Comparison of ENCODE assay signal across 8 cellular contexts in the genomic region with DNA sequence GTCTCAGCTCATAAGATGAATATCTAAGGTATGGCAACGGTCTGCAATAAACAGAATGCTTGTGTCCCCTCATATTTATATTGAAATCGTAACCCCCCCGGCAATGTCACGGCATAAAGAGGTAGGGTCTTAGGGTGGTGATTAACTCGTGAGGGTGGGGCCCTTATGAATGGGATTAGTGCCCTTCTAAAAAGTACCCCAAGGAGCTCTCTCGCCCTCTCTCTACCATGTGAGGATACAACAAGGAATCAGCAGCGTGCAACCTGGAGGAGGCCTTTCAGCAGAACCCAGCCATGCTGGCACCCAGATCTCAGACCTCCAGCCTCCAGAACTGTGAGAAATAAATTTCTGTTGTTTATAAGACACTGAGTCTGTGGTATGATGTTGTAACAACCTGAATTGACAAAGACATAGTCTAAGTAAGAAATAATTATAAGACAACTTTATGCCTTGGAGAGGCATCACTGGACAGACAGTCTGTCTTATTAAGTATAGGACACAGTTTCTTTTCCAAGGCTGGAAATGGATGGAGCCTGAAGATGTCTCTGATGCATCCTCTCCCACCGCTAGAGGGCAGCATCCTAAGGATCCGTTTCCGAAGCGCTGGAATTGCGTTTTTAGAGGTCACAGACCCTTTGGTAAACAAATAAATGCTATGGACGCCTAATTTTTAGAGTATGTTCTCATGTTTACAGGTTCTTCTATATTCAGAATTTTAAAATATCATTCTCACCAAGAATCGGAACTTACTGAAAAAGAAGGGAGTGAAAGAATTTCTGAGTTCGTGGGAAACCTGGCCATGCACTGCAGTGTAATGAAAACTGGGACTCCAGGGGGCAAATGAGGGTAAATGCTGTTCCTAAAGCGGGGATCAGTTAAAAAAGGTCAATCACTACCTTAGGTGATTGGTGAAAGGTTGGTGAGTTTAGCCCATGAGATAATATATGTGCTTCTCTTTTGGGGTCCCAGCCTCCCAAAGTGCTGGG. TPM values are rescaled to one million over a fixed set of nuclear protein-coding genes. Genes with fewer than 3 reads are reported as not detected.
A peak's percentile ranks its signal among the peaks of the same experiment; 100 is the strongest.
DNase-seq lines count a peak whose midpoint lies in the region; ATAC-seq and TF ChIP-seq lines count a peak whose summit lies in the region.

No MANE protein-coding gene starts in this region.

- H3K27me3 ChIP-seq in brain microvascular endothelial cell (replicated peaks), result no peaks in the 10 kb centered on the region

- no peaks in the 10 kb centered on the region for H3K36me3 ChIP-seq in brain microvascular endothelial cell (replicated peaks)

- H3K4me3 ChIP-seq in brain microvascular endothelial cell (ENCODE audit: low read depth, low read length), result no peak overlapping the region

- in situ Hi-C loops in brain microvascular endothelial cell (cut with HindIII; ENCODE audit: low pct_ligation_motif_present, low sequenced_read_pairs), result no loop called here

- H3K27ac ChIP-seq in C4-2B, result no peak overlapping the region
- H3K27ac ChIP-seq in brain microvascular endothelial cell, result no peak overlapping the region

- DNase-seq in GM20000 (ENCODE audit: low spot score), result no peak
- DNase-seq in RPMI7951 (ENCODE audit: low read depth), result peak; percentile 54
- DNase-seq in brain microvascular endothelial cell, result peak; percentile 27
- DNase-seq in left lobe of liver (ENCODE audit: low spot score), result no peak
- peak; percentile 66 for DNase-seq in stimulated activated CD8-positive, alpha-beta memory T cell treated with anti-CD3 and anti-CD28 coated beads, Interleukin-4, amount 100 ng/mL, for 48 hours
- no peak for DNase-seq in GM19240 (ENCODE audit: insufficient read length, low spot score)
- DNase-seq in NCI-H128 (lab: John Stamatoyannopoulos, UW; ENCODE audit: unreplicated experiment), result no peak

- peak; percentile 75 for ATAC-seq in left lobe of liver

- TF ChIP-seq CTCF in C4-2B (conservative IDR thresholded peaks at IDR 0.05) (peak; percentile 90), GM20000 (IDR thresholded peaks at IDR 0.05; ENCODE audit: extremely low read depth, missing control alignments) (peak; percentile 42), brain microvascular endothelial cell (IDR thresholded peaks at IDR 0.05; ENCODE audit: low read depth, low read length, missing control alignments) (peak; percentile 87)

RNA-seq across cellular contexts. Expression of a gene that starts 13.3 kb away (rescaled TPM):
- not detected in 2 replicates for total RNA-seq in RPMI7951 (2014; rRNA removed; shearing (Covaris generic))
- not detected for total RNA-seq in left lobe of liver

RNA-seq across cellular contexts. Expression of a gene that starts 27.6 kb away (rescaled TPM):
- total RNA-seq in RPMI7951 (2014; rRNA removed; shearing (Covaris generic)), result not detected in 2 replicates
- total RNA-seq in left lobe of liver, result not detected

Comparison
In these comparisons a context has a peak if more than half of its experiments do, and no peak if none do; other contexts are left out.
1. DNase-seq: peak in RPMI7951 (single experiment), brain microvascular endothelial cell (single experiment) and stimulated activated CD8-positive, alpha-beta memory T cell treated with anti-CD3 and anti-CD28 coated beads, Interleukin-4, amount 100 ng/mL, for 48 hours (single experiment); none in GM20000 (single experiment), left lobe of liver (single experiment), GM19240 (single experiment) and NCI-H128 (single experiment).
2. Peak in every context shown above with its lines, with median percentiles within 50 percentile points of each other: CTCF ChIP-seq.